ENCODE assay signal across 30 cellular contexts in genomic region chr17:22469101-22469880, GRCh38.
"Had no signal": no experiment of that assay in that cellular context is flagged by ENCODE, and none has a peak within 500 bp of the region (broad histone marks: within the 10 kb centered on the region; RNA-seq: fewer than 3 reads in every experiment).

No MANE protein-coding gene starts in this region.

- H3K27ac Mint-ChIP-seq: naive thymus-derived CD8-positive, alpha-beta T cell; natural killer cell treated with Interleukin-12 subunit alpha and Interleukin-12 subunit beta and Interleukin-15 and Interleukin-18, amount 100 ng/mL, for 72 hours; nephron progenitor cell; progenitor cell of endocrine pancreas; stimulated activated effector memory CD8-positive, alpha-beta T cell treated with anti-CD3 and anti-CD28 coated beads, Interleukin-12 subunit alpha, Interleukin-12 subunit beta, amount 100 ng/mL, for 72 hours; stimulated activated naive B cell treated with anti-CD40 and anti-IgM and Interleukin-4, amounts not matched to agents 10 μg/mL and 1 μg/mL and 100 μg/mL, for 72 hours; stimulated activated naive CD8-positive, alpha-beta T cell treated with anti-CD3 and anti-CD28 coated beads, Interleukin-15, Interleukin-2, amounts not matched to agents 100 ng/mL and 50 ng/mL, for 24 hours; type B pancreatic cell had no signal

- H3K79me2 ChIP-seq: parathyroid adenoma had no signal

- H3K27ac ChIP-seq: neutrophil, ovary, parathyroid adenoma, psoas muscle, right lobe of liver, sigmoid colon, stomach, thoracic aorta, thyroid gland, tibial nerve, upper lobe of right lung, uterus had no signal

- H3K36me3 ChIP-seq: neutrophil, ovary, right lobe of liver, sigmoid colon, stomach, thoracic aorta, thyroid gland, tibial nerve, upper lobe of right lung, uterus had no signal

- ATAC-seq: naive thymus-derived CD8-positive, alpha-beta T cell; natural killer cell treated with Interleukin-12 subunit alpha and Interleukin-12 subunit beta and Interleukin-15 and Interleukin-18, amount 100 ng/mL, for 72 hours; psoas muscle; right cardiac atrium; right lobe of liver; stimulated activated effector memory CD8-positive, alpha-beta T cell treated with anti-CD3 and anti-CD28 coated beads, Interleukin-12 subunit alpha, Interleukin-12 subunit beta, amount 100 ng/mL, for 72 hours; stimulated activated naive B cell treated with anti-CD40 and anti-IgM and Interleukin-4, amounts not matched to agents 10 μg/mL and 1 μg/mL and 100 μg/mL, for 72 hours; upper lobe of right lung had no signal

- H3K9me3 ChIP-seq: neutrophil, ovary, psoas muscle, right lobe of liver, thoracic aorta, thyroid gland, tibial nerve, upper lobe of right lung, uterus had no signal

- H3K27me3 ChIP-seq: neutrophil, ovary, right lobe of liver, sigmoid colon, stomach, thyroid gland, tibial nerve, upper lobe of right lung, uterus had no signal

- H3K4me1 Mint-ChIP-seq: naive thymus-derived CD8-positive, alpha-beta T cell; nephron progenitor cell; neural crest cell; stimulated activated effector memory CD8-positive, alpha-beta T cell treated with anti-CD3 and anti-CD28 coated beads, Interleukin-12 subunit alpha, Interleukin-12 subunit beta, amount 100 ng/mL, for 72 hours; stimulated activated naive B cell treated with anti-CD40 and anti-IgM and Interleukin-4, amounts not matched to agents 10 μg/mL and 1 μg/mL and 100 μg/mL, for 72 hours had no signal

- H3K4me3 ChIP-seq: ovary, psoas muscle, right lobe of liver, sigmoid colon, stomach, thoracic aorta, thyroid gland, tibial nerve, upper lobe of right lung, uterus had no signal

- H3K9ac ChIP-seq: parathyroid adenoma had no signal

- FAIRE-seq: small intestine had no signal

- H3K36me3 Mint-ChIP-seq: stimulated activated effector memory CD8-positive, alpha-beta T cell treated with anti-CD3 and anti-CD28 coated beads, Interleukin-12 subunit alpha, Interleukin-12 subunit beta, amount 100 ng/mL, for 72 hours; stimulated activated naive B cell treated with anti-CD40 and anti-IgM and Interleukin-4, amounts not matched to agents 10 μg/mL and 1 μg/mL and 100 μg/mL, for 72 hours; type B pancreatic cell had no signal

- H3K4me3 Mint-ChIP-seq: naive thymus-derived CD8-positive, alpha-beta T cell; natural killer cell treated with Interleukin-12 subunit alpha and Interleukin-12 subunit beta and Interleukin-15 and Interleukin-18, amount 100 ng/mL, for 72 hours; nephron progenitor cell; neural crest cell; stimulated activated effector memory CD8-positive, alpha-beta T cell treated with anti-CD3 and anti-CD28 coated beads, Interleukin-12 subunit alpha, Interleukin-12 subunit beta, amount 100 ng/mL, for 72 hours; stimulated activated naive B cell treated with anti-CD40 and anti-IgM and Interleukin-4, amounts not matched to agents 10 μg/mL and 1 μg/mL and 100 μg/mL, for 72 hours; stimulated activated naive CD8-positive, alpha-beta T cell treated with anti-CD3 and anti-CD28 coated beads, Interleukin-15, Interleukin-2, amounts not matched to agents 100 ng/mL and 50 ng/mL, for 24 hours; type B pancreatic cell had no signal

- H3K4me1 ChIP-seq: parathyroid adenoma, psoas muscle, right lobe of liver, sigmoid colon, stomach, thyroid gland, tibial nerve, upper lobe of right lung, uterus had no signal

- H3K27me3 Mint-ChIP-seq: naive thymus-derived CD8-positive, alpha-beta T cell; natural killer cell treated with Interleukin-12 subunit alpha and Interleukin-12 subunit beta and Interleukin-15 and Interleukin-18, amount 100 ng/mL, for 72 hours; progenitor cell of endocrine pancreas; stimulated activated naive B cell treated with anti-CD40 and anti-IgM and Interleukin-4, amounts not matched to agents 10 μg/mL and 1 μg/mL and 100 μg/mL, for 72 hours; stimulated activated naive CD8-positive, alpha-beta T cell treated with anti-CD3 and anti-CD28 coated beads, Interleukin-15, Interleukin-2, amounts not matched to agents 100 ng/mL and 50 ng/mL, for 24 hours; type B pancreatic cell had no signal

- DNase-seq: naive thymus-derived CD8-positive, alpha-beta T cell; nephron progenitor cell; nucleus accumbens; ovary; posterior cingulate gyrus; psoas muscle; right cardiac atrium; right lobe of liver; sigmoid colon; small intestine; stimulated activated CD4-positive, alpha-beta T cell treated with anti-CD3 and anti-CD28 coated beads, Interleukin-15, amount 100 ng/mL, for 24 hours; stimulated activated CD4-positive, alpha-beta T cell treated with anti-CD3 and anti-CD28 coated beads, Interleukin-2, amount 100 ng/mL, for 24 hours; stimulated activated CD4-positive, alpha-beta T cell treated with anti-CD3 and anti-CD28 coated beads, Interleukin-2, amount 100 ng/mL, for 48 hours; stimulated activated CD4-positive, alpha-beta T cell treated with anti-CD3 and anti-CD28 coated beads, Interleukin-4, amount 100 ng/mL, for 24 hours; stimulated activated naive B cell treated with anti-CD40 and anti-IgM and Interleukin-4, amounts not matched to agents 10 μg/mL and 1 μg/mL and 100 μg/mL, for 72 hours; stimulated activated naive CD4-positive, alpha-beta T cell treated with Interleukin-2 at 50 U/mL for 16 hours; stomach; thyroid gland; upper lobe of right lung; uterus had no signal

- H2AFZ ChIP-seq: parathyroid adenoma had no signal
